23 cellular contexts compared by ENCODE assay signal in genomic region chr6:130994319-130995097, GRCh38.
"Had no signal": no experiment of that assay in that cellular context is flagged by ENCODE, and none has a peak within 500 bp of the region (broad histone marks: within the 10 kb centered on the region; RNA-seq: fewer than 3 reads in every experiment).

No MANE protein-coding gene starts in this region.

- H3K4me2 ChIP-seq: hepatocyte had no signal

- ATAC-seq: activated CD8-positive, alpha-beta T cell treated with anti-CD3 and anti-CD28 coated beads, Interleukin-2, amount 10 ng/mL, durations not matched to agents 7 days and 5 days; esophagus mucosa; left ventricle myocardium superior; sciatic nerve; stimulated activated naive B cell treated with anti-CD40 and anti-IgM and Interleukin-4, amounts not matched to agents 10 μg/mL and 1 μg/mL and 100 μg/mL, for 72 hours had no signal

- H3K4me3 ChIP-seq: hepatocyte, transverse colon had no signal

- DNase-seq: activated CD4-positive, alpha-beta T cell treated with anti-CD3 and anti-CD28 coated beads, Interleukin-2, amount 50 U/mL, for 1 hour; activated CD4-positive, CD25-positive, alpha-beta regulatory T cell treated with anti-CD3 and anti-CD28 coated beads, Interleukin-2, amount 50 U/mL, for 72 hours; activated CD8-positive, alpha-beta T cell treated with anti-CD3 and anti-CD28 coated beads, Interleukin-2, amount 10 ng/mL, durations not matched to agents 7 days and 5 days; activated gamma-delta T cell treated with Interleukin-2 at 50 U/mL for 16 hours; aorta; dermis blood vessel endothelial cell; effector CD8-positive, alpha-beta T cell; foreskin melanocyte; glutamatergic neuron; left ventricle myocardium superior; mammary epithelial cell; occipital lobe; small intestine; stimulated activated CD4-positive, alpha-beta T cell treated with anti-CD3 and anti-CD28 coated beads, Interleukin-15, amount 100 ng/mL, for 24 hours; stimulated activated CD4-positive, alpha-beta T cell treated with anti-CD3 and anti-CD28 coated beads, Interleukin-2, amount 100 ng/mL, for 48 hours; stimulated activated CD8-positive, alpha-beta memory T cell treated with anti-CD3 and anti-CD28 coated beads, Interleukin-4, amount 100 ng/mL, for 48 hours; stimulated activated naive B cell treated with anti-CD40 and anti-IgM and Interleukin-4, amounts not matched to agents 10 μg/mL and 1 μg/mL and 100 μg/mL, for 72 hours; T1000; transverse colon had no signal

- H2AFZ ChIP-seq: hepatocyte had no signal

- H3K9me3 ChIP-seq: transverse colon had no signal

- H3K27me3 ChIP-seq: hepatocyte, transverse colon had no signal

- FAIRE-seq: endothelial cell of umbilical vein, small intestine had no signal

- H3K27ac ChIP-seq: transverse colon had no signal

- H3K36me3 ChIP-seq: transverse colon had no signal
